Comparison of ENCODE assay signal across 1 cellular context in the genomic region with DNA sequence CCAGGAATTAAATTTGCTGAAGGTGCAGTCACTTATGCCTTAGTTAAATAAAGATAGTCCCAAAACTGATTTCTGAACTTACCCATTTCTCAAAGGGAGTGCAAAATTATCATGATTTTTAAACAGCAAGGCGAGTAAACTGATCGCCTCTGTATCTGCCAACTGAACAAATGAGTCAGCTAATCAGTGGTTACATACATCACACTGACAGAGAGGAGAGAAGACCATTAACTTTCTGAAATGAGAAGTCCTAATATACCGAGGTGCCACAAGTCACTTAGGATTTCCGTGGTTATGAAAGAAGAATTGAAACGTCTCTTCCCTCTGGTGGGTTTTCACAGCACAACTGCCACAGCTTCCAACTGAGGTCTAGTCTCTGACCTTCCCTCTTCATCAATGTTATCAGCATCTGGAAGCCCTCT.
TF ChIP-seq lines count a peak whose summit lies in the region.

No MANE protein-coding gene starts in this region.

TF ChIP-seq in GM23338, 12 proteins besides CTCF, POLR2A, EP300 and RAD21:
- TF ChIP-seq, protein P1, sequence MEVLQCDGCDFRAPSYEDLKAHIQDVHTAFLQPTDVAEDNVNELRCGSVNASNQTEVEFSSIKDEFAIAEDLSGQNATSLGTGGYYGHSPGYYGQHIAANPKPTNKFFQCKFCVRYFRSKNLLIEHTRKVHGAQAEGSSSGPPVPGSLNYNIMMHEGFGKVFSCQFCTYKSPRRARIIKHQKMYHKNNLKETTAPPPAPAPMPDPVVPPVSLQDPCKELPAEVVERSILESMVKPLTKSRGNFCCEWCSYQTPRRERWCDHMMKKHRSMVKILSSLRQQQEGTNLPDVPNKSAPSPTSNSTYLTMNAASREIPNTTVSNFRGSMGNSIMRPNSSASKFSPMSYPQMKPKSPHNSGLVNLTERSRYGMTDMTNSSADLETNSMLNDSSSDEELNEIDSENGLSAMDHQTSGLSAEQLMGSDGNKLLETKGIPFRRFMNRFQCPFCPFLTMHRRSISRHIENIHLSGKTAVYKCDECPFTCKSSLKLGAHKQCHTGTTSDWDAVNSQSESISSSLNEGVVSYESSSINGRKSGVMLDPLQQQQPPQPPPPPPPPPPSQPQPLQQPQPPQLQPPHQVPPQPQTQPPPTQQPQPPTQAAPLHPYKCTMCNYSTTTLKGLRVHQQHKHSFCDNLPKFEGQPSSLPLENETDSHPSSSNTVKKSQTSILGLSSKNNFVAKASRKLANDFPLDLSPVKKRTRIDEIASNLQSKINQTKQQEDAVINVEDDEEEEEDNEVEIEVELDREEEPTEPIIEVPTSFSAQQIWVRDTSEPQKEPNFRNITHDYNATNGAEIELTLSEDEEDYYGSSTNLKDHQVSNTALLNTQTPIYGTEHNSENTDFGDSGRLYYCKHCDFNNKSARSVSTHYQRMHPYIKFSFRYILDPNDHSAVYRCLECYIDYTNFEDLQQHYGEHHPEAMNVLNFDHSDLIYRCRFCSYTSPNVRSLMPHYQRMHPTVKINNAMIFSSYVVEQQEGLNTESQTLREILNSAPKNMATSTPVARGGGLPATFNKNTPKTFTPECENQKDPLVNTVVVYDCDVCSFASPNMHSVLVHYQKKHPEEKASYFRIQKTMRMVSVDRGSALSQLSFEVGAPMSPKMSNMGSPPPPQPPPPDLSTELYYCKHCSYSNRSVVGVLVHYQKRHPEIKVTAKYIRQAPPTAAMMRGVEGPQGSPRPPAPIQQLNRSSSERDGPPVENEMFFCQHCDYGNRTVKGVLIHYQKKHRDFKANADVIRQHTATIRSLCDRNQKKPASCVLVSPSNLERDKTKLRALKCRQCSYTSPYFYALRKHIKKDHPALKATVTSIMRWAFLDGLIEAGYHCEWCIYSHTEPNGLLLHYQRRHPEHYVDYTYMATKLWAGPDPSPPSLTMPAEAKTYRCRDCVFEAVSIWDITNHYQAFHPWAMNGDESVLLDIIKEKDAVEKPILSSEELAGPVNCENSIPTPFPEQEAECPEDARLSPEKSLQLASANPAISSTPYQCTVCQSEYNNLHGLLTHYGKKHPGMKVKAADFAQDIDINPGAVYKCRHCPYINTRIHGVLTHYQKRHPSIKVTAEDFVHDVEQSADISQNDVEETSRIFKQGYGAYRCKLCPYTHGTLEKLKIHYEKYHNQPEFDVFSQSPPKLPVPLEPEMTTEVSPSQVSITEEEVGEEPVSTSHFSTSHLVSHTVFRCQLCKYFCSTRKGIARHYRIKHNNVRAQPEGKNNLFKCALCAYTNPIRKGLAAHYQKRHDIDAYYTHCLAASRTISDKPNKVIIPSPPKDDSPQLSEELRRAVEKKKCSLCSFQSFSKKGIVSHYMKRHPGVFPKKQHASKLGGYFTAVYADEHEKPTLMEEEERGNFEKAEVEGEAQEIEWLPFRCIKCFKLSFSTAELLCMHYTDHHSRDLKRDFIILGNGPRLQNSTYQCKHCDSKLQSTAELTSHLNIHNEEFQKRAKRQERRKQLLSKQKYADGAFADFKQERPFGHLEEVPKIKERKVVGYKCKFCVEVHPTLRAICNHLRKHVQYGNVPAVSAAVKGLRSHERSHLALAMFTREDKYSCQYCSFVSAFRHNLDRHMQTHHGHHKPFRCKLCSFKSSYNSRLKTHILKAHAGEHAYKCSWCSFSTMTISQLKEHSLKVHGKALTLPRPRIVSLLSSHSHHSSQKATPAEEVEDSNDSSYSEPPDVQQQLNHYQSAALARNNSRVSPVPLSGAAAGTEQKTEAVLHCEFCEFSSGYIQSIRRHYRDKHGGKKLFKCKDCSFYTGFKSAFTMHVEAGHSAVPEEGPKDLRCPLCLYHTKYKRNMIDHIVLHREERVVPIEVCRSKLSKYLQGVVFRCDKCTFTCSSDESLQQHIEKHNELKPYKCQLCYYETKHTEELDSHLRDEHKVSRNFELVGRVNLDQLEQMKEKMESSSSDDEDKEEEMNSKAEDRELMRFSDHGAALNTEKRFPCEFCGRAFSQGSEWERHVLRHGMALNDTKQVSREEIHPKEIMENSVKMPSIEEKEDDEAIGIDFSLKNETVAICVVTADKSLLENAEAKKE (CRISPR knock-in tag; IDR thresholded peaks at IDR 0.05) = no peak
- TF ChIP-seq POLR2AphosphoS5 (IDR thresholded peaks at IDR 0.05; ENCODE audit: low read depth) = no peak
- no peak for TF ChIP-seq ZNF114 (CRISPR knock-in tag; IDR thresholded peaks at IDR 0.05)
- no peak for TF ChIP-seq ZNF331 (CRISPR knock-in tag; IDR thresholded peaks at IDR 0.05; ENCODE audit: low read depth)
- TF ChIP-seq, protein P2, sequence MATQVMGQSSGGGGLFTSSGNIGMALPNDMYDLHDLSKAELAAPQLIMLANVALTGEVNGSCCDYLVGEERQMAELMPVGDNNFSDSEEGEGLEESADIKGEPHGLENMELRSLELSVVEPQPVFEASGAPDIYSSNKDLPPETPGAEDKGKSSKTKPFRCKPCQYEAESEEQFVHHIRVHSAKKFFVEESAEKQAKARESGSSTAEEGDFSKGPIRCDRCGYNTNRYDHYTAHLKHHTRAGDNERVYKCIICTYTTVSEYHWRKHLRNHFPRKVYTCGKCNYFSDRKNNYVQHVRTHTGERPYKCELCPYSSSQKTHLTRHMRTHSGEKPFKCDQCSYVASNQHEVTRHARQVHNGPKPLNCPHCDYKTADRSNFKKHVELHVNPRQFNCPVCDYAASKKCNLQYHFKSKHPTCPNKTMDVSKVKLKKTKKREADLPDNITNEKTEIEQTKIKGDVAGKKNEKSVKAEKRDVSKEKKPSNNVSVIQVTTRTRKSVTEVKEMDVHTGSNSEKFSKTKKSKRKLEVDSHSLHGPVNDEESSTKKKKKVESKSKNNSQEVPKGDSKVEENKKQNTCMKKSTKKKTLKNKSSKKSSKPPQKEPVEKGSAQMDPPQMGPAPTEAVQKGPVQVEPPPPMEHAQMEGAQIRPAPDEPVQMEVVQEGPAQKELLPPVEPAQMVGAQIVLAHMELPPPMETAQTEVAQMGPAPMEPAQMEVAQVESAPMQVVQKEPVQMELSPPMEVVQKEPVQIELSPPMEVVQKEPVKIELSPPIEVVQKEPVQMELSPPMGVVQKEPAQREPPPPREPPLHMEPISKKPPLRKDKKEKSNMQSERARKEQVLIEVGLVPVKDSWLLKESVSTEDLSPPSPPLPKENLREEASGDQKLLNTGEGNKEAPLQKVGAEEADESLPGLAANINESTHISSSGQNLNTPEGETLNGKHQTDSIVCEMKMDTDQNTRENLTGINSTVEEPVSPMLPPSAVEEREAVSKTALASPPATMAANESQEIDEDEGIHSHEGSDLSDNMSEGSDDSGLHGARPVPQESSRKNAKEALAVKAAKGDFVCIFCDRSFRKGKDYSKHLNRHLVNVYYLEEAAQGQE (IDR thresholded peaks at IDR 0.05; ENCODE audit: unreplicated experiment) = no peak
- no peak for TF ChIP-seq EZH2phosphoT487 (IDR thresholded peaks at IDR 0.05; ENCODE audit: unreplicated experiment)
- TF ChIP-seq CREB1 (CRISPR knock-in tag; IDR thresholded peaks at IDR 0.05; ENCODE audit: low read depth) = no peak
- TF ChIP-seq, protein P3, sequence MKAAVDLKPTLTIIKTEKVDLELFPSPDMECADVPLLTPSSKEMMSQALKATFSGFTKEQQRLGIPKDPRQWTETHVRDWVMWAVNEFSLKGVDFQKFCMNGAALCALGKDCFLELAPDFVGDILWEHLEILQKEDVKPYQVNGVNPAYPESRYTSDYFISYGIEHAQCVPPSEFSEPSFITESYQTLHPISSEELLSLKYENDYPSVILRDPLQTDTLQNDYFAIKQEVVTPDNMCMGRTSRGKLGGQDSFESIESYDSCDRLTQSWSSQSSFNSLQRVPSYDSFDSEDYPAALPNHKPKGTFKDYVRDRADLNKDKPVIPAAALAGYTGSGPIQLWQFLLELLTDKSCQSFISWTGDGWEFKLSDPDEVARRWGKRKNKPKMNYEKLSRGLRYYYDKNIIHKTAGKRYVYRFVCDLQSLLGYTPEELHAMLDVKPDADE (IDR thresholded peaks at IDR 0.05) = no peak
- TF ChIP-seq JUNB (IDR thresholded peaks at IDR 0.05; ENCODE audit: unreplicated experiment) = no peak
- no peak for TF ChIP-seq STAT1 (IDR thresholded peaks at IDR 0.05; ENCODE audit: unreplicated experiment)
- TF ChIP-seq NANOG (IDR thresholded peaks at IDR 0.05; ENCODE audit: borderline replicate concordance) = no peak
